Comparison of ENCODE assay signal across 18 cellular contexts in genomic region chr6:15775741-15776140, GRCh38.
"Had no signal": no experiment of that assay in that cellular context is flagged by ENCODE, and none has a peak within 500 bp of the region (broad histone marks: within the 10 kb centered on the region; RNA-seq: fewer than 3 reads in every experiment).

No MANE protein-coding gene starts in this region.

- H3K4me1 Mint-ChIP-seq: activated B cell treated with CpG ODN at 0.5 μM for 24 hours, nephron had no signal

- ATAC-seq: gastrocnemius medialis, left lobe of liver had no signal

- DNase-seq: activated B cell treated with CpG ODN at 0.5 μM for 24 hours; activated CD4-positive, alpha-beta T cell treated with anti-CD3 and anti-CD28 coated beads, Interleukin-2, amount 50 U/mL, for 1 hour; activated naive CD4-positive, alpha-beta T cell; activated T-cell treated with anti-CD3 and anti-CD28 coated beads, Interleukin-2, amount 50 U/mL, for 1 hour; cerebellar nuclear complex; cortex of kidney; erythroblast; gastrocnemius medialis; head of caudate nucleus; kidney; sigmoid colon; stimulated activated CD4-positive, alpha-beta T cell treated with anti-CD3 and anti-CD28 coated beads, Interleukin-4, amount 100 ng/mL, for 4 hours; stimulated activated naive CD4-positive, alpha-beta T cell; substantia nigra; tibial artery; uterus had no signal

- H3K27me3 Mint-ChIP-seq: activated B cell treated with CpG ODN at 0.5 μM for 24 hours had no signal

- H3K9me3 Mint-ChIP-seq: activated B cell treated with CpG ODN at 0.5 μM for 24 hours, nephron had no signal

- H3K27ac Mint-ChIP-seq: activated B cell treated with CpG ODN at 0.5 μM for 24 hours, nephron had no signal

- H3K4me3 Mint-ChIP-seq: activated B cell treated with CpG ODN at 0.5 μM for 24 hours, nephron had no signal
